8 cellular contexts compared by ENCODE assay signal in the genomic region with DNA sequence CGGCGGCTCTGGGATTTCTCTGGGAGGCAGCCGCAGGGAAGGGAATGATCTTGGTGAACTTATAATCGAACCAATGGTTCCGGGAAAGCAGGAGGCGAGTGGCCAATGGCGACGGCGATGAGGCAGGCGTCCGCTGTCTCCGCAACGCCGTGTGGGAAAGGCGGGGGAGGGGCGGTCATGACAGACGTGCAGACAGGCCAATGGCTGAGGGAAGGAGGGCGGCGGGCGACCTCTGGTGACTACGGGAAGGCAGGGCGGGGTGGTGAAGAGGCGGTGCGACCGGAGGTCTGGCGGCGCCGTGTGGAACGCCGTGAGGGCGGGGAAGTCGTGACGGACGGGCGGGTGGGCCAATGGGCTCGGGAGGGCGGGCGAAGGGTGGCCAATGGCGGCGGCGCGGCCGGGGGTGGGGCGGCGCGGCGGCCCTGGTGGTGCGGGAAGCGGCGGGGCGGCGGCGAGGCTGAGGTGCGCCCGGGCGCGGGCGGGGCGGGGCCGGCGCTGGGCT. TPM values are rescaled to one million over a fixed set of nuclear protein-coding genes. Genes with fewer than 3 reads are reported as not detected.
DNase-seq lines count a peak whose midpoint lies in the region; FAIRE-seq and TF ChIP-seq lines count a peak whose summit lies in the region.

Gene RAB40C, plus strand, starts transcription at position 409 of the 502 bp plus-strand sequence. CDS start 226 bp downstream, outside the sequence.

- peak within 1 kb of the TSS; percentile 96 for H3K27ac ChIP-seq in neutrophil
- H3K27ac ChIP-seq in substantia nigra (ENCODE audit: low read depth, low read length, poor library complexity, severe bottlenecking), result peak within 1 kb of the TSS; percentile 99

- peaks cover 37% of the 10 kb centered on the region for H3K4me1 Mint-ChIP-seq in HFFc6 (ENCODE audit: low read depth)
- H3K4me1 Mint-ChIP-seq in activated naive CD4-positive, alpha-beta T cell treated with anti-CD3 and anti-CD28 coated beads for 36 hours (ENCODE audit: low read depth), result peaks cover 29% of the 10 kb centered on the region

- H3K4me3 ChIP-seq in GM06990 (replicated peaks; ENCODE audit: low read depth, low read length), result peak within 1 kb of the TSS; percentile 89
- peak within 1 kb of the TSS; percentile 79 to 99 for H3K4me3 ChIP-seq in neutrophil (ENCODE audit: low read depth in 1 of 2, low read length in 1 of 2)

- no peaks in the 10 kb centered on the region for H3K27me3 ChIP-seq in GM06990 (replicated peaks; ENCODE audit: control insufficient read depth, insufficient read depth, low read length)
- peaks cover 12% of the 10 kb centered on the region for H3K27me3 ChIP-seq in neutrophil

- H3K4me3 Mint-ChIP-seq in HFFc6, result peak within 1 kb of the TSS; percentile 95
- peak within 1 kb of the TSS; percentile 85 for H3K4me3 Mint-ChIP-seq in activated naive CD4-positive, alpha-beta T cell treated with anti-CD3 and anti-CD28 coated beads for 36 hours

- no peaks in the 10 kb centered on the region for H3K9me3 Mint-ChIP-seq in HFFc6
- no peaks in the 10 kb centered on the region for H3K9me3 Mint-ChIP-seq in activated naive CD4-positive, alpha-beta T cell treated with anti-CD3 and anti-CD28 coated beads for 36 hours

- H3K36me3 ChIP-seq in GM06990 (ENCODE audit: control insufficient read depth, insufficient read depth, low read length) (no peaks in the 10 kb centered on the region; the same call in 1 of the 2 replicates), neutrophil (no peaks in the 10 kb centered on the region)

- peaks cover 58 to 61% of the 10 kb centered on the region in 2 experiments for H3K4me1 ChIP-seq in neutrophil (ENCODE audit: control insufficient read depth in 1 of 2, insufficient read depth in 1 of 2, low read depth in 1 of 2, low read length in 1 of 2)

- H3K9me3 ChIP-seq in neutrophil, result no peaks in the 10 kb centered on the region

- H3K27ac Mint-ChIP-seq in HFFc6, result peak within 1 kb of the TSS; percentile 98
- H3K27ac Mint-ChIP-seq in activated naive CD4-positive, alpha-beta T cell treated with anti-CD3 and anti-CD28 coated beads for 36 hours, result peak within 1 kb of the TSS; percentile 96

- CTCF ChIA-PET in activated naive CD4-positive, alpha-beta T cell treated with anti-CD3 and anti-CD28 coated beads for 36 hours (lab: Charles Lee), result interaction anchor here (1.0 kb wide), 1 partner anchor 20 kb away, joined by 4 read pairs; no protein-coding TSS in a partner anchor

- DNase-seq in GM06990 (ENCODE audit: extremely low read depth, insufficient read length) (peak; percentile 98), HFFc6 (peak; percentile 98), NAMALWA (ENCODE audit: low spot score) (peak; percentile 96), SK-N-DZ (ENCODE audit: low spot score) (peak; percentile 97), frontal cortex (ENCODE audit: low spot score in 2 of 2) (peak; percentile 98 to 99), substantia nigra (lab: John Stamatoyannopoulos, UW) (peak; percentile 96 to 100 (median 98))
- peak; percentile 100 for DNase-seq in activated naive CD4-positive, alpha-beta T cell treated with anti-CD3 and anti-CD28 coated beads for 36 hours

- intact Hi-C loops in activated naive CD4-positive, alpha-beta T cell treated with anti-CD3 and anti-CD28 coated beads for 36 hours (cut with micrococcal nuclease), result loop anchor here (1.0 to 5.0 kb wide), 7 partner anchors 19 to 207 kb away; partner anchors contain the start of genes METTL26, NHLRC4, PGAP6 and STUB1

- peaks cover 4% of the 10 kb centered on the region; the same call in 1 of the 2 replicates for H3K36me3 Mint-ChIP-seq in HFFc6 (ENCODE audit: low read depth)
- peaks cover 3% of the 10 kb centered on the region for H3K36me3 Mint-ChIP-seq in activated naive CD4-positive, alpha-beta T cell treated with anti-CD3 and anti-CD28 coated beads for 36 hours (ENCODE audit: low read depth)

- FAIRE-seq in frontal cortex (lab: Jason Lieb, UNC), result no peak

- peak; percentile 5 for TF ChIP-seq CTCF in GM06990 (IDR thresholded peaks at IDR 0.05; ENCODE audit: insufficient read depth, low read length, poor library complexity, severe bottlenecking)
- TF ChIP-seq CTCF in HFFc6 (IDR thresholded peaks at IDR 0.05), result peak; percentile 50
- TF ChIP-seq CTCF in neutrophil (IDR thresholded peaks at IDR 0.05), result no peak

- peaks cover 9% of the 10 kb centered on the region for H3K27me3 Mint-ChIP-seq in HFFc6 (ENCODE audit: insufficient read depth)
- no peaks in the 10 kb centered on the region for H3K27me3 Mint-ChIP-seq in activated naive CD4-positive, alpha-beta T cell treated with anti-CD3 and anti-CD28 coated beads for 36 hours (ENCODE audit: low read depth)

RNA-seq across cellular contexts. Expression of gene RAB40C, which starts in this region (rescaled TPM):
- 10 to 100 TPM; 11.3 to 14.8 (median 12.2) TPM for total RNA-seq in HFFc6 (2021; fragmentation: NEBNext Ultra II Directional; extraction: Animal tissue kit (Norgen Biotek cat#: 25700))
- polyA plus RNA-seq in SK-N-DZ (2014; cell fraction: cytosol; rRNA removed), result 23.8 and 35.5 TPM in 2 replicates
- polyA plus RNA-seq in SK-N-DZ (2014; cell fraction: nucleus; rRNA removed), result 41.2 and 43.2 TPM in 2 replicates
- total RNA-seq in activated naive CD4-positive, alpha-beta T cell treated with anti-CD3 and anti-CD28 coated beads for 36 hours, result 1 to 10 TPM; 6.3 to 7.3 TPM
- 25.3 TPM for total RNA-seq in frontal cortex

Comparison
In these comparisons a context has a peak if more than half of its experiments do, and no peak if none do; other contexts are left out.
1. Peak in every context shown above with its lines: DNase-seq, H3K4me3 ChIP-seq and H3K27ac ChIP-seq.